Comparison of ENCODE assay signal across 22 cellular contexts in the genomic region with DNA sequence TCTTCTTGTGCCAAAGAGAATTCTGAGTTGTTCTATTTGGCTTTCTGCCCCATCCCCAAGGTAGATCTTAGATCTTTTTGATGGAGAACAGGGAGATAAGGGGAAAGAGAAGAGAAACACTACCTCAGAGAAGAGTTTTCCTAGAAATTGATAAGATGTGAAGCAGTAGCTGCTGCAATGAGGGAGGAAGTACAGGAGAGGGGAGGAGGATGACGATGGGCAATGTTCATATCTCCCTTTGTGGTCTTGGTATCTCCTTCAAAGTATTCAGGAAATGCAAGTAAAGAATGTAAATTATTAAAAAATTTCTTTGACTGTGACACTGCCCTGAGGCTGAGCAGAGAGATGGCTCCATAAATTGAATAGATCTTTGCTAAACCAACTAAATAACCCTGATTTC.
DNase-seq lines count a peak whose midpoint lies in the region; ATAC-seq, FAIRE-seq and TF ChIP-seq lines count a peak whose summit lies in the region.
"Had no signal": no experiment of that assay in that cellular context is flagged by ENCODE, and none has a peak within 500 bp of the region (broad histone marks: within the 10 kb centered on the region; RNA-seq: fewer than 3 reads in every experiment).

No MANE protein-coding gene starts in this region.

- no peak for ATAC-seq in activated naive CD4-positive, alpha-beta T cell treated with anti-CD3 and anti-CD28 coated beads, Interleukin-2, amount 50 U/mL, for 72 hours
- ATAC-seq in GM18519 (IDR thresholded peaks at IDR 0.05; ENCODE audit: low FRiP score, unreplicated experiment), result no peak
- no peak for ATAC-seq in naive thymus-derived CD4-positive, alpha-beta T cell
- ATAC-seq: A549, GM23338, HCT116 had no signal

- H3K27me3 ChIP-seq in astrocyte (ENCODE audit: insufficient read depth, low read length) (no peaks in the 10 kb centered on the region), tibial nerve (no peaks in the 10 kb centered on the region)
- H3K27me3 ChIP-seq in naive thymus-derived CD4-positive, alpha-beta T cell (ENCODE audit: control insufficient read depth in 2 of 2, insufficient read depth in 2 of 2, low read length in 2 of 2), result no peaks in the 10 kb centered on the region
- H3K27me3 ChIP-seq: BLaER1 had no signal

- H4K20me1 ChIP-seq in astrocyte (ENCODE audit: insufficient read depth, low read length), result no peaks in the 10 kb centered on the region
- H4K20me1 ChIP-seq: BLaER1 had no signal

- H3K9me3 Mint-ChIP-seq in astrocyte (ENCODE audit: unreplicated experiment), result peaks cover 3% of the 10 kb centered on the region
- H3K9me3 Mint-ChIP-seq in activated naive CD4-positive, alpha-beta T cell treated with anti-CD3 and anti-CD28 coated beads, Interleukin-2, amount 50 U/mL, for 72 hours, result no peaks in the 10 kb centered on the region
- peaks cover 0 to 3% (median 0%) of the 10 kb centered on the region in 11 donors for H3K9me3 Mint-ChIP-seq in naive thymus-derived CD4-positive, alpha-beta T cell
- H3K9me3 Mint-ChIP-seq: CD4-positive, alpha-beta memory T cell; GM23338 had no signal

- CTCF ChIA-PET in naive thymus-derived CD4-positive, alpha-beta T cell (lab: Charles Lee), result no interaction called here

- intact Hi-C loops in naive thymus-derived CD4-positive, alpha-beta T cell (cut with micrococcal nuclease), result no loop called here

- no peak overlapping the region for H3K4me3 ChIP-seq in astrocyte (ENCODE audit: insufficient read depth, low read depth, low read length)
- H3K4me3 ChIP-seq in tibial nerve, result no peak overlapping the region
- H3K4me3 ChIP-seq in naive thymus-derived CD4-positive, alpha-beta T cell (ENCODE audit: low read length), result no peak overlapping the region
- H3K4me3 ChIP-seq: A549, BLaER1, GM23338, PC-9 had no signal

- TF ChIP-seq EP300 in tibial nerve (IDR thresholded peaks at IDR 0.05), result no peak

- 47 to 50% methylated on average over 1 of the region's 1 CpG for WGBS in tibial nerve, 2 donors

- H3K27me3 Mint-ChIP-seq in astrocyte (ENCODE audit: low read depth, unreplicated experiment), result no peaks in the 10 kb centered on the region
- peaks cover 0 to 42% (median 20%) of the 10 kb centered on the region in 5 donors for H3K27me3 Mint-ChIP-seq in naive thymus-derived CD4-positive, alpha-beta T cell

- no peaks in the 10 kb centered on the region for H3K79me2 ChIP-seq in astrocyte (ENCODE audit: insufficient read depth, low read length)

- H3K27ac Mint-ChIP-seq in astrocyte (ENCODE audit: unreplicated experiment), result no peak overlapping the region
- no peak overlapping the region for H3K27ac Mint-ChIP-seq in activated naive CD4-positive, alpha-beta T cell treated with anti-CD3 and anti-CD28 coated beads, Interleukin-2, amount 50 U/mL, for 72 hours
- H3K27ac Mint-ChIP-seq in naive thymus-derived CD4-positive, alpha-beta T cell, result no peak overlapping the region
- H3K27ac Mint-ChIP-seq: CD4-positive, alpha-beta memory T cell; GM23338 had no signal

- peak overlapping the region; percentile 2 for H3K4me2 ChIP-seq in astrocyte (ENCODE audit: low read length)
- H3K4me2 ChIP-seq: A549, BLaER1, GM23338, PC-9 had no signal

- TF ChIP-seq POLR2A in tibial nerve (IDR thresholded peaks at IDR 0.05), result no peak

- DNase-seq in EH (ENCODE audit: low read depth) (peak; percentile 55), OCI-M1 (lab: John Stamatoyannopoulos, UW) (peak; percentile 64), astrocyte (ENCODE audit: low read depth) (peak; percentile 79), iris pigment epithelial cell (ENCODE audit: low read depth) (peak; percentile 58), tibial nerve (ENCODE audit: low spot score in 2 of 2) (no peak)
- DNase-seq in activated naive CD4-positive, alpha-beta T cell treated with anti-CD3 and anti-CD28 coated beads, Interleukin-2, amount 50 U/mL, for 72 hours (ENCODE audit: low spot score in 2 of 2), result no peak
- no peak for DNase-seq in naive thymus-derived CD4-positive, alpha-beta T cell
- DNase-seq: CD4-positive, alpha-beta memory T cell; DMS153; KBM-7; NCI-H1417 treated with DMSO at 0.1 percent for 48 hours; NCI-H187 treated with DMSO at 0.1 percent for 48 hours; NCI-H345; NCI-H526; PC-9 had no signal

- H3K4me3 Mint-ChIP-seq in astrocyte (ENCODE audit: unreplicated experiment), result no peak overlapping the region
- H3K4me3 Mint-ChIP-seq in naive thymus-derived CD4-positive, alpha-beta T cell, result no peak overlapping the region
- H3K4me3 Mint-ChIP-seq: CD4-positive, alpha-beta memory T cell; GM23338 had no signal

- no peak overlapping the region for H2AFZ ChIP-seq in astrocyte (ENCODE audit: low read depth, low read length)
- H2AFZ ChIP-seq: PC-9 had no signal

- peaks cover 18% of the 10 kb centered on the region for H3K4me1 ChIP-seq in astrocyte (ENCODE audit: insufficient read depth, low read length)
- no peaks in the 10 kb centered on the region for H3K4me1 ChIP-seq in tibial nerve
- no peaks in the 10 kb centered on the region for H3K4me1 ChIP-seq in naive thymus-derived CD4-positive, alpha-beta T cell (ENCODE audit: control insufficient read depth in 2 of 2, insufficient read depth in 2 of 2, low read length in 2 of 2)
- H3K4me1 ChIP-seq: BLaER1 had no signal

- H3K9me3 ChIP-seq in astrocyte (ENCODE audit: insufficient read depth, low read depth, low read length) (no peaks in the 10 kb centered on the region), tibial nerve (no peaks in the 10 kb centered on the region)
- H3K9me3 ChIP-seq in naive thymus-derived CD4-positive, alpha-beta T cell (ENCODE audit: control insufficient read depth in 2 of 3, low read length in 3 of 3), result no peaks in the 10 kb centered on the region
- H3K9me3 ChIP-seq: A549, BLaER1 had no signal

- no peak for FAIRE-seq in astrocyte (lab: Jason Lieb, UNC)
- FAIRE-seq: A549, GM12892, GM18507 had no signal

- H3K36me3 Mint-ChIP-seq in astrocyte (ENCODE audit: low read depth, unreplicated experiment), result no peaks in the 10 kb centered on the region
- H3K36me3 Mint-ChIP-seq in activated naive CD4-positive, alpha-beta T cell treated with anti-CD3 and anti-CD28 coated beads, Interleukin-2, amount 50 U/mL, for 72 hours, result no peaks in the 10 kb centered on the region
- H3K36me3 Mint-ChIP-seq in naive thymus-derived CD4-positive, alpha-beta T cell, result no peaks in the 10 kb centered on the region
- H3K36me3 Mint-ChIP-seq: CD4-positive, alpha-beta memory T cell had no signal

- no peaks in the 10 kb centered on the region for H3K36me3 ChIP-seq in astrocyte (ENCODE audit: insufficient read depth, low read length)
- no peaks in the 10 kb centered on the region for H3K36me3 ChIP-seq in tibial nerve
- H3K36me3 ChIP-seq in naive thymus-derived CD4-positive, alpha-beta T cell (ENCODE audit: control insufficient read depth in 2 of 3, insufficient read depth in 3 of 3, low read length in 3 of 3), result no peaks in the 10 kb centered on the region
- H3K36me3 ChIP-seq: BLaER1 had no signal

- POLR2A ChIA-PET in naive thymus-derived CD4-positive, alpha-beta T cell (lab: Charles Lee), result no interaction called here

- TF ChIP-seq CTCF in astrocyte (IDR thresholded peaks at IDR 0.05; ENCODE audit: insufficient read depth, low read depth, low read length) (no peak), tibial nerve (IDR thresholded peaks at IDR 0.05) (no peak)

- H3K27ac ChIP-seq in astrocyte (ENCODE audit: low read depth, low read length), result no peak overlapping the region
- H3K27ac ChIP-seq in tibial nerve, result no peak overlapping the region
- H3K27ac ChIP-seq in naive thymus-derived CD4-positive, alpha-beta T cell (ENCODE audit: low read depth, low read length), result no peak overlapping the region
- H3K27ac ChIP-seq: A549, BLaER1, PC-9 had no signal

- no peak overlapping the region for H3K9ac ChIP-seq in astrocyte (ENCODE audit: low read length)
- H3K9ac ChIP-seq: BLaER1 had no signal

- peaks cover 14% of the 10 kb centered on the region for H3K4me1 Mint-ChIP-seq in astrocyte (ENCODE audit: low read depth, unreplicated experiment)
- H3K4me1 Mint-ChIP-seq in naive thymus-derived CD4-positive, alpha-beta T cell, result peaks cover 0 to 5% (median 0%) of the 10 kb centered on the region in 7 donors
- H3K4me1 Mint-ChIP-seq: CD4-positive, alpha-beta memory T cell had no signal

Comparison
In these comparisons a context has a peak if more than half of its experiments do, and no peak if none do; other contexts are left out.
1. DNase-seq: peak in EH (single experiment), OCI-M1 (single experiment), astrocyte (single experiment) and iris pigment epithelial cell (single experiment); none in activated naive CD4-positive, alpha-beta T cell treated with anti-CD3 and anti-CD28 coated beads, Interleukin-2, amount 50 U/mL, for 72 hours (0 of 2), tibial nerve (0 of 2) and naive thymus-derived CD4-positive, alpha-beta T cell (0 of 9).